18 cellular contexts compared by ENCODE assay signal in the genomic region with DNA sequence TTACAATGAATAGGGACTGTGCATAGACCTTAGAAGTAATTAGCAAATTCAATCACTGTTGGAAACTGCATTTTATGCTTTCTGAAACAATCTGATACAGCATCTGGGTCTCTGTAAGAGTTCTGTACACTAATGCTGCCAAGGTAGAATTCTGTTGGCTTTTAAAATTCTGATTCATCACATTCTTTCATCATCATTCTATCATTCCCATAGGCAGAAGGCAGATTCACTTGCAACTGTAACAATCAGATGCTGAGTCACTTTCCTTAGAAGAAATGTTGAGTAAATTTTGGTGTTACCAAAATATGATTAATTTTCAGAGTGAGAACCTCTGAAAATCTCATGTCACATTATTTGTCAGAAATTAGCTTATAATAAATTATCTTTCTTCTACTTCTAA.
DNase-seq lines count a peak whose midpoint lies in the region; ATAC-seq and TF ChIP-seq lines count a peak whose summit lies in the region.
"Had no signal": no experiment of that assay in that cellular context is flagged by ENCODE, and none has a peak within 500 bp of the region (broad histone marks: within the 10 kb centered on the region; RNA-seq: fewer than 3 reads in every experiment).

No MANE protein-coding gene starts in this region.

- H3K9me3 ChIP-seq in adipocyte (ENCODE audit: control insufficient read depth, low read length), result no peaks in the 10 kb centered on the region
- H3K9me3 ChIP-seq: SJCRH30, vagina had no signal

- no peak overlapping the region for H3K9ac ChIP-seq in adipocyte (ENCODE audit: low read length)

- no peaks in the 10 kb centered on the region for H3K27me3 ChIP-seq in adipocyte (replicated peaks; ENCODE audit: control insufficient read depth, insufficient read depth, low read length)
- H3K27me3 ChIP-seq: SJCRH30, vagina had no signal

- in situ Hi-C loops in ACHN (cut with HindIII; ENCODE audit: low pct_ligation_motif_present, low pct_unique_long_range_greater_than_20kb, low sequenced_read_pairs), result no loop called here

- no peak for ATAC-seq in GM19035 (IDR thresholded peaks at IDR 0.05; ENCODE audit: unreplicated experiment)
- ATAC-seq: stimulated activated naive B cell treated with anti-CD40 and anti-IgM and Interleukin-4, amounts not matched to agents 10 μg/mL and 1 μg/mL and 100 μg/mL, for 72 hours had no signal

- H3K36me3 ChIP-seq in adipocyte (ENCODE audit: control insufficient read depth, insufficient read depth, low read length, severe bottlenecking), result no peaks in the 10 kb centered on the region
- H3K36me3 ChIP-seq: SJCRH30, vagina had no signal

- DNase-seq in ACHN (peak; percentile 68), HCEC 1CT (peak; percentile 78), adipocyte (ENCODE audit: low read depth) (peak; percentile 77), fibroblast of the aortic adventitia (ENCODE audit: low read depth) (peak; percentile 90), cerebellar cortex (ENCODE audit: low spot score) (no peak), nucleus accumbens (lab: John Stamatoyannopoulos, UW) (no peak)
- no peak for DNase-seq in activated CD8-positive, alpha-beta memory T cell treated with anti-CD3 and anti-CD28 coated beads for 24 hours
- DNase-seq: activated naive CD4-positive, alpha-beta T cell treated with anti-CD3 and anti-CD28 coated beads for 36 hours; C1 segment of cervical spinal cord; left cardiac atrium; NCI-H82; retina; SJCRH30; stimulated activated CD4-positive, alpha-beta T cell treated with anti-CD3 and anti-CD28 coated beads, Interleukin-4, amount 100 ng/mL, for 24 hours; stimulated activated naive B cell treated with anti-CD40 and anti-IgM and Interleukin-4, amounts not matched to agents 10 μg/mL and 1 μg/mL and 100 μg/mL, for 72 hours had no signal

- peaks cover 7% of the 10 kb centered on the region for H3K4me1 ChIP-seq in adipocyte (ENCODE audit: control insufficient read depth, insufficient read depth, low read length)
- H3K4me1 ChIP-seq: SJCRH30, vagina had no signal

- no peak for TF ChIP-seq CTCF in fibroblast of the aortic adventitia (IDR thresholded peaks at IDR 0.05; ENCODE audit: insufficient read depth, low read length)

- H3K4me3 ChIP-seq in adipocyte (ENCODE audit: low read length) (no peak overlapping the region), fibroblast of the aortic adventitia (ENCODE audit: low read depth, low read length) (no peak overlapping the region)
- H3K4me3 ChIP-seq: coronary artery, SJCRH30, vagina had no signal

Comparison
In these comparisons a context has a peak if more than half of its experiments do, and no peak if none do; other contexts are left out.
1. DNase-seq: peak in ACHN (single experiment), HCEC 1CT (single experiment), adipocyte (single experiment) and fibroblast of the aortic adventitia (single experiment); none in cerebellar cortex (single experiment), activated CD8-positive, alpha-beta memory T cell treated with anti-CD3 and anti-CD28 coated beads for 24 hours (single experiment) and nucleus accumbens (0 of 56).